Comparison of ENCODE assay signal across 22 cellular contexts in the genomic region with DNA sequence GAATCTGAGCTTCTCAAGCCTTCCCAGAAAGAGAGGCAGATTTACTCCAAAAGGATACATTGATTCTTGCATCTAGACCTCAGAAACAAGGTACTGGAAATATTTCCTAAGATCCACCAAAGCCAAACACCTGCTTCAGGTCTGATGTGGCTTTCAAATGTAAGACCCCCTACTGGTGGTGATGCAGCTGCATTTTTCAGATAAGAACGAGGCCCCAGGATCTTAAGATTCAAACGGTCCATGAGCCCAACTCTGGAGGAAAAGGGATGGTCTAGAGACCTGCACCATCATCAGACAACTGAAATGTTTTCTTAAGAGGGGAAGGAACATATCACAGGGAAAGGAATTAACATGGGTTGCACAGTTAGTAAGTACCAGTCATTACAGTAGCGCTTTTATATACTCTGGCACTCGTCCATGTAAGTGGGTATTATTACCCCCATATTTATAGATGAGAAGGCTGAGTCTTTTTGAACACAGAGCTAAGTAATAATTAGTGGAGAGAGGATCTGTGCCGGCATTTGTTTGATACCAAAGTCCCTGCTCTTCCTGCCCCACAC.
A peak's percentile ranks its signal among the peaks of the same experiment; 100 is the strongest.
DNase-seq lines count a peak whose midpoint lies in the region; ATAC-seq and TF ChIP-seq lines count a peak whose summit lies in the region.
"Had no signal": no experiment of that assay in that cellular context is flagged by ENCODE, and none has a peak within 500 bp of the region (broad histone marks: within the 10 kb centered on the region; RNA-seq: fewer than 3 reads in every experiment).

No MANE protein-coding gene starts in this region.

- no peaks in the 10 kb centered on the region for H3K27me3 Mint-ChIP-seq in activated CD4-positive, alpha-beta T cell treated with anti-CD3 and anti-CD28 coated beads, Interleukin-2, amount 10 ng/mL, durations not matched to agents 24 days and 14 days
- no peaks in the 10 kb centered on the region for H3K27me3 Mint-ChIP-seq in T-helper 17 cell
- no peaks in the 10 kb centered on the region for H3K27me3 Mint-ChIP-seq in naive thymus-derived CD4-positive, alpha-beta T cell
- H3K27me3 Mint-ChIP-seq: dendritic cell treated with granulocyte-macrophage colony-stimulating factor and Interleukin-4, amounts not matched to agents 40 ng/mL and 50 ng/mL, for 4 days had no signal

- H3K36me3 ChIP-seq in HEK293 (ENCODE audit: control insufficient read depth in 2 of 2, insufficient read depth in 1 of 2, low read length in 2 of 2) = no peaks in the 10 kb centered on the region
- peaks cover 0 to 30% (median 26%) of the 10 kb centered on the region in 3 experiments for H3K36me3 ChIP-seq in naive thymus-derived CD4-positive, alpha-beta T cell (ENCODE audit: control insufficient read depth in 2 of 3, insufficient read depth in 3 of 3, low read length in 3 of 3)
- H3K36me3 ChIP-seq: right atrium auricular region, thoracic aorta had no signal

- DNase-seq in activated CD4-positive, alpha-beta T cell treated with anti-CD3 and anti-CD28 coated beads, Interleukin-2, amount 10 ng/mL, durations not matched to agents 24 days and 14 days = peak; percentile 57
- no peak for DNase-seq in activated CD4-positive, alpha-beta T cell treated with anti-CD3 and anti-CD28 coated beads, Interleukin-2, amount 50 U/mL, for 4 hours
- DNase-seq in T-helper 17 cell (no peak), middle frontal gyrus (ENCODE audit: extremely low spot score, low spot score) (no peak), SKM-1 treated with dmso at 0.1 percent for 144 hours (lab: John Stamatoyannopoulos, UW; ENCODE audit: unreplicated experiment) (no peak)
- DNase-seq in naive thymus-derived CD4-positive, alpha-beta T cell = no peak
- DNase-seq: activated B cell treated with CpG ODN at 0.5 μM for 24 hours; activated CD8-positive, alpha-beta memory T cell treated with anti-CD3 and anti-CD28 coated beads, Interleukin-2, amount 50 U/mL, for 4 hours; H9; immature natural killer cell; left ventricle myocardium superior; NCI-H187 treated with DMSO at 0.1 percent for 48 hours; NCI-H510A; occipital lobe; PC-3; SIG-M5; T-helper 2 cell had no signal

- H3K9me3 ChIP-seq in HEK293 (ENCODE audit: control insufficient read depth, insufficient read depth, low read depth, low read length) (no peaks in the 10 kb centered on the region), T-helper 17 cell (ENCODE audit: control insufficient read depth, low read length, poor library complexity, severe bottlenecking) (no peaks in the 10 kb centered on the region)
- H3K9me3 ChIP-seq in naive thymus-derived CD4-positive, alpha-beta T cell (ENCODE audit: control insufficient read depth in 2 of 3, low read length in 3 of 3) = no peaks in the 10 kb centered on the region
- H3K9me3 ChIP-seq: right atrium auricular region, thoracic aorta had no signal

- no peaks in the 10 kb centered on the region for H3K4me1 ChIP-seq in HEK293 (ENCODE audit: control insufficient read depth, insufficient read depth, low read length)
- peaks cover 7 to 82% of the 10 kb centered on the region in 2 donors for H3K4me1 ChIP-seq in naive thymus-derived CD4-positive, alpha-beta T cell (ENCODE audit: control insufficient read depth in 2 of 2, insufficient read depth in 2 of 2, low read length in 2 of 2)
- H3K4me1 ChIP-seq: right atrium auricular region had no signal

- H3K27me3 ChIP-seq in naive thymus-derived CD4-positive, alpha-beta T cell (ENCODE audit: control insufficient read depth in 2 of 2, insufficient read depth in 2 of 2, low read length in 2 of 2) = no peaks in the 10 kb centered on the region
- H3K27me3 ChIP-seq: right atrium auricular region had no signal

- CTCF ChIA-PET in HEK293 (lab: Yijun Ruan, JAX) = no interaction called here
- CTCF ChIA-PET in naive thymus-derived CD4-positive, alpha-beta T cell (lab: Charles Lee) = interaction anchor here (1.0 to 1.3 kb wide), 3 partner anchors 13 to 64 kb away, joined by 3 to 5 read pairs (median 4); no protein-coding TSS in a partner anchor

- POLR2A ChIA-PET in HEK293 (lab: Yijun Ruan, JAX) = no interaction called here
- POLR2A ChIA-PET in naive thymus-derived CD4-positive, alpha-beta T cell (lab: Charles Lee) = interaction anchor here (0.8 to 14.7 kb wide), 8 partner anchors 8 to 75 kb away, joined by 3 to 201 read pairs (median 6); no protein-coding TSS in a partner anchor

- H3K4me3 Mint-ChIP-seq in activated CD4-positive, alpha-beta T cell treated with anti-CD3 and anti-CD28 coated beads, Interleukin-2, amount 10 ng/mL, durations not matched to agents 24 days and 14 days = peak overlapping the region; percentile 20
- peak overlapping the region; percentile 45 for H3K4me3 Mint-ChIP-seq in T-helper 17 cell
- H3K4me3 Mint-ChIP-seq in naive thymus-derived CD4-positive, alpha-beta T cell = peak overlapping the region; percentile 54 to 85 (median 64)
- H3K4me3 Mint-ChIP-seq: activated B cell treated with CpG ODN at 0.5 μM for 24 hours; dendritic cell treated with granulocyte-macrophage colony-stimulating factor and Interleukin-4, amounts not matched to agents 40 ng/mL and 50 ng/mL, for 4 days; H9; immature natural killer cell had no signal

- ATAC-seq in T-helper 17 cell (no peak), GM19035 (IDR thresholded peaks at IDR 0.05; ENCODE audit: unreplicated experiment) (no peak)
- ATAC-seq in naive thymus-derived CD4-positive, alpha-beta T cell = no peak
- ATAC-seq: left ventricle myocardium superior, PC-3 had no signal

- H3K4me3 ChIP-seq in HEK293 (ENCODE audit: low read depth, low read length) = no peak overlapping the region
- no peak overlapping the region for H3K4me3 ChIP-seq in naive thymus-derived CD4-positive, alpha-beta T cell (ENCODE audit: low read length)
- H3K4me3 ChIP-seq: right atrium auricular region, thoracic aorta had no signal

- H3K27ac Mint-ChIP-seq in activated CD4-positive, alpha-beta T cell treated with anti-CD3 and anti-CD28 coated beads, Interleukin-2, amount 10 ng/mL, durations not matched to agents 24 days and 14 days = peak overlapping the region; percentile 45
- H3K27ac Mint-ChIP-seq in T-helper 17 cell = peak overlapping the region; percentile 1
- H3K27ac Mint-ChIP-seq in naive thymus-derived CD4-positive, alpha-beta T cell = peak overlapping the region; percentile 35 to 92 (median 90)
- H3K27ac Mint-ChIP-seq: activated B cell treated with CpG ODN at 0.5 μM for 24 hours; dendritic cell treated with granulocyte-macrophage colony-stimulating factor and Interleukin-4, amounts not matched to agents 40 ng/mL and 50 ng/mL, for 4 days; H9; immature natural killer cell had no signal

- H3K4me1 Mint-ChIP-seq in activated CD4-positive, alpha-beta T cell treated with anti-CD3 and anti-CD28 coated beads, Interleukin-2, amount 10 ng/mL, durations not matched to agents 24 days and 14 days = peaks cover 69% of the 10 kb centered on the region
- H3K4me1 Mint-ChIP-seq in T-helper 17 cell = peaks cover 56% of the 10 kb centered on the region
- H3K4me1 Mint-ChIP-seq in naive thymus-derived CD4-positive, alpha-beta T cell = peaks cover 51 to 97% (median 90%) of the 10 kb centered on the region in 7 donors
- H3K4me1 Mint-ChIP-seq: activated B cell treated with CpG ODN at 0.5 μM for 24 hours, immature natural killer cell had no signal

- TF ChIP-seq CTCF in HEK293 (tag by site-specific recombination; IDR thresholded peaks at IDR 0.05) = no peak

- H3K27ac ChIP-seq in HEK293 (ENCODE audit: extremely low read depth, low read depth, low read length) = no peak overlapping the region
- H3K27ac ChIP-seq in naive thymus-derived CD4-positive, alpha-beta T cell (ENCODE audit: low read depth, low read length) = peak overlapping the region; percentile 57
- H3K27ac ChIP-seq: right atrium auricular region, thoracic aorta had no signal

- peaks cover 39% of the 10 kb centered on the region for H3K36me3 Mint-ChIP-seq in activated CD4-positive, alpha-beta T cell treated with anti-CD3 and anti-CD28 coated beads, Interleukin-2, amount 10 ng/mL, durations not matched to agents 24 days and 14 days (ENCODE audit: low read depth)
- H3K36me3 Mint-ChIP-seq in T-helper 17 cell (ENCODE audit: low read depth) = peaks cover 5% of the 10 kb centered on the region
- H3K36me3 Mint-ChIP-seq in naive thymus-derived CD4-positive, alpha-beta T cell = peaks cover 7 to 46% (median 38%) of the 10 kb centered on the region in 5 donors
- H3K36me3 Mint-ChIP-seq: immature natural killer cell had no signal

- H3K9me3 Mint-ChIP-seq in activated CD4-positive, alpha-beta T cell treated with anti-CD3 and anti-CD28 coated beads, Interleukin-2, amount 10 ng/mL, durations not matched to agents 24 days and 14 days = no peaks in the 10 kb centered on the region
- no peaks in the 10 kb centered on the region for H3K9me3 Mint-ChIP-seq in naive thymus-derived CD4-positive, alpha-beta T cell
- H3K9me3 Mint-ChIP-seq: activated B cell treated with CpG ODN at 0.5 μM for 24 hours; dendritic cell treated with granulocyte-macrophage colony-stimulating factor and Interleukin-4, amounts not matched to agents 40 ng/mL and 50 ng/mL, for 4 days; H9; immature natural killer cell had no signal

- intact Hi-C loops in activated CD4-positive, alpha-beta T cell treated with anti-CD3 and anti-CD28 coated beads, Interleukin-2, amount 10 ng/mL, durations not matched to agents 24 days and 14 days (cut with micrococcal nuclease) = loop anchor here (2.0 kb wide), 1 partner anchor 16 kb away; no protein-coding TSS in a partner anchor
- intact Hi-C loops in naive thymus-derived CD4-positive, alpha-beta T cell (cut with micrococcal nuclease) = loop anchor here (1.0 to 2.0 kb wide), 3 partner anchors 9 to 18 kb away; no protein-coding TSS in a partner anchor

TF ChIP-seq in HEK293, 187 proteins besides CTCF, POLR2A, EP300 and RAD21:
- TF ChIP-seq KLF16 (tag by site-specific recombination; IDR thresholded peaks at IDR 0.05) (no peak), SP7 (tag by site-specific recombination; IDR thresholded peaks at IDR 0.05) (peak; percentile 81)

Comparison
In these comparisons a context has a peak if more than half of its experiments do, and no peak if none do; other contexts are left out.
1. H3K27ac Mint-ChIP-seq: peak in every context shown above with its lines; median percentile 90 in naive thymus-derived CD4-positive, alpha-beta T cell; 45 in activated CD4-positive, alpha-beta T cell treated with anti-CD3 and anti-CD28 coated beads, Interleukin-2, amount 10 ng/mL, durations not matched to agents 24 days and 14 days; 1 in T-helper 17 cell.